8 cellular contexts compared by ENCODE assay signal in genomic region chr13:109256866-109257760, GRCh38.
DNase-seq lines count a peak whose midpoint lies in the region; ATAC-seq, FAIRE-seq and TF ChIP-seq lines count a peak whose summit lies in the region.

No MANE protein-coding gene starts in this region.

- no peak overlapping the region for H2AFZ ChIP-seq in mammary epithelial cell (ENCODE audit: low read depth, low read length)

- WGBS in HUES64 = 75% methylated on average over 2 of the region's 3 CpGs
- WGBS in mammary epithelial cell (ENCODE audit: low coverage, missing lambda C conversion rate) = 3% methylated on average over 3 of the region's 3 CpGs
- 11 to 12% methylated on average over 3 of the region's 3 CpGs for WGBS in thyroid gland, 2 donors

- FAIRE-seq in kidney (lab: Jason Lieb, UNC) = peak; percentile 37

- peak in 1 of 2 donors; percentile 43 for TF ChIP-seq POLR2A in thyroid gland (IDR thresholded peaks at IDR 0.05)

- in situ Hi-C loops in mammary epithelial cell (cut with MboI; ENCODE audit: low sequenced_read_pairs in 2 of 2) = loop anchor here (5.0 to 25.0 kb wide), 5 partner anchors 102 to 855 kb away; partner anchors contain the start of gene IRS2 (in 1 of the 2)

- no peaks in the 10 kb centered on the region for H3K36me3 Mint-ChIP-seq in activated T-cell treated with anti-CD3 and anti-CD28 coated beads, Interleukin-2, amount 50 U/mL, for 4 hours (ENCODE audit: insufficient read depth)

- CTCF ChIA-PET in mammary epithelial cell (lab: Charles Lee; ENCODE audit: low non-redundant PET) = no interaction called here

- DNase-seq in mammary epithelial cell (peak; percentile 100), kidney (no peak), thyroid gland (peak; percentile 39 to 56), NCI-H1694 (lab: John Stamatoyannopoulos, UW) (no peak), NCI-H446 treated with DMSO at 0.1 percent for 48 hours (lab: John Stamatoyannopoulos, UW) (no peak)
- no peak for DNase-seq in activated T-cell treated with anti-CD3 and anti-CD28 coated beads, Interleukin-2, amount 50 U/mL, for 4 hours

- BruUV-seq in mammary epithelial cell (replicated peaks; lab: Mats Ljungman, UMichigan) = TSS peak; percentile 96

- H3K4me1 ChIP-seq in HUES64 (ENCODE audit: insufficient read depth, low read length) (peaks cover 11% of the 10 kb centered on the region; the same call in 1 of the 2 replicates), mammary epithelial cell (ENCODE audit: insufficient read depth, low read length) (peaks cover 57% of the 10 kb centered on the region), kidney (ENCODE audit: control insufficient read depth in 1 of 2, insufficient read depth in 1 of 2, low read depth in 1 of 2, low read length in 2 of 2) (no peaks in the 10 kb centered on the region), thyroid gland (no peaks in the 10 kb centered on the region)

- peaks cover 2% of the 10 kb centered on the region for H3K27me3 Mint-ChIP-seq in activated T-cell treated with anti-CD3 and anti-CD28 coated beads, Interleukin-2, amount 50 U/mL, for 4 hours (ENCODE audit: low read depth)

- peak overlapping the region; percentile 38 for H3K4me2 ChIP-seq in mammary epithelial cell (ENCODE audit: insufficient read depth, low read depth, low read length)

- H3K79me2 ChIP-seq in mammary epithelial cell (ENCODE audit: insufficient read depth, low read length) = peaks cover 26% of the 10 kb centered on the region

- H3K4me3 ChIP-seq in HUES64 (ENCODE audit: low read length) (no peak overlapping the region), mammary epithelial cell (replicated peaks in 1 of 3; ENCODE audit: insufficient read depth in 1 of 3, low read depth in 2 of 3, low read length in 3 of 3) (no peak overlapping the region), kidney (ENCODE audit: low read length in 2 of 2) (no peak overlapping the region), thyroid gland (replicated peaks in 1 of 3) (no peak overlapping the region)

- no peak overlapping the region for H3K9ac ChIP-seq in HUES64 (ENCODE audit: low read depth, low read length)
- H3K9ac ChIP-seq in mammary epithelial cell (ENCODE audit: insufficient read depth, low read length) = peak overlapping the region; percentile 75
- no peak overlapping the region for H3K9ac ChIP-seq in kidney (ENCODE audit: low read length in 2 of 2)

- H3K27me3 ChIP-seq in HUES64 (ENCODE audit: insufficient read depth, low read length) (no peaks in the 10 kb centered on the region), mammary epithelial cell (ENCODE audit: insufficient read depth, low read length) (no peaks in the 10 kb centered on the region), thyroid gland (no peaks in the 10 kb centered on the region)

- dilution Hi-C loops in mammary epithelial cell (cut with HindIII; ENCODE audit: low sequenced_read_pairs) = loop anchor here (5.0 kb wide), 3 partner anchors 60 to 750 kb away; no protein-coding TSS in a partner anchor

- intact Hi-C loops in mammary epithelial cell (cut with micrococcal nuclease) (loop anchor here (1.0 to 5.0 kb wide), 8 partner anchors 8 to 525 kb away; no protein-coding TSS in a partner anchor), kidney (cut with DNase I) (no loop called here), thyroid gland (cut with DNase I) (no loop called here)

- no peaks in the 10 kb centered on the region for H4K20me1 ChIP-seq in mammary epithelial cell (ENCODE audit: insufficient read depth, low read length)

- peaks cover 4% of the 10 kb centered on the region; the same call in 1 of the 2 replicates for H3K9me3 ChIP-seq in HUES64 (ENCODE audit: insufficient read depth, low read depth, low read length)
- peaks cover 2% of the 10 kb centered on the region for H3K9me3 ChIP-seq in mammary epithelial cell (replicated peaks; ENCODE audit: insufficient read depth, low read length)
- peaks cover 0 to 2% of the 10 kb centered on the region in 2 donors for H3K9me3 ChIP-seq in kidney (ENCODE audit: control insufficient read depth in 1 of 2, low read length in 2 of 2)
- H3K9me3 ChIP-seq in thyroid gland = no peaks in the 10 kb centered on the region

- no peaks in the 10 kb centered on the region for H3K4me1 Mint-ChIP-seq in activated T-cell treated with anti-CD3 and anti-CD28 coated beads, Interleukin-2, amount 50 U/mL, for 4 hours (ENCODE audit: low read depth)

- TF ChIP-seq CTCF in mammary epithelial cell (conservative IDR thresholded peaks at IDR 0.05 in 1 of 2, IDR thresholded peaks at IDR 0.05 in 1 of 2; ENCODE audit: extremely low read depth in 1 of 2, insufficient read depth in 1 of 2, low read depth in 1 of 2, low read length in 2 of 2) = no peak
- no peak for TF ChIP-seq CTCF in kidney (IDR thresholded peaks at IDR 0.05; ENCODE audit: borderline replicate concordance, extremely low read depth, insufficient read depth)
- TF ChIP-seq CTCF in thyroid gland (IDR thresholded peaks at IDR 0.05) = no peak

- no peaks in the 10 kb centered on the region for H3K36me3 ChIP-seq in HUES64 (ENCODE audit: insufficient read depth, low read length)
- H3K36me3 ChIP-seq in mammary epithelial cell (ENCODE audit: insufficient read depth, low read length) = no peaks in the 10 kb centered on the region
- no peaks in the 10 kb centered on the region for H3K36me3 ChIP-seq in kidney (ENCODE audit: control insufficient read depth in 1 of 2, insufficient read depth in 2 of 2, low read length in 2 of 2)
- H3K36me3 ChIP-seq in thyroid gland = no peaks in the 10 kb centered on the region

- ATAC-seq in GM21367 (IDR thresholded peaks at IDR 0.05; ENCODE audit: unreplicated experiment) = no peak
- ATAC-seq in activated T-cell treated with anti-CD3 and anti-CD28 coated beads, Interleukin-2, amount 50 U/mL, for 4 hours = no peak

- no peak overlapping the region for H3K4me3 Mint-ChIP-seq in activated T-cell treated with anti-CD3 and anti-CD28 coated beads, Interleukin-2, amount 50 U/mL, for 4 hours

- H3K27ac ChIP-seq in HUES64 (ENCODE audit: low read depth, low read length) = 0 out of 2 replicates have a peak overlapping the region, but pooled peaks have one; percentile 28
- peak overlapping the region; percentile 99 for H3K27ac ChIP-seq in mammary epithelial cell (ENCODE audit: insufficient read depth, low read depth, low read length)
- H3K27ac ChIP-seq in kidney (ENCODE audit: low read depth in 2 of 2, low read length in 2 of 2) = no peak overlapping the region
- H3K27ac ChIP-seq in thyroid gland = peak overlapping the region; percentile 63 to 91 (median 80)

- H3K9me3 Mint-ChIP-seq in activated T-cell treated with anti-CD3 and anti-CD28 coated beads, Interleukin-2, amount 50 U/mL, for 4 hours = no peaks in the 10 kb centered on the region

Comparison
In these comparisons a context has a peak if more than half of its experiments do, and no peak if none do; other contexts are left out.
1. H3K27ac ChIP-seq: peak in HUES64 (single experiment), mammary epithelial cell (single experiment) and thyroid gland (3 of 3); none in kidney (0 of 2).
2. DNase-seq: peak in mammary epithelial cell (single experiment) and thyroid gland (2 of 2); none in kidney (single experiment), NCI-H1694 (single experiment), activated T-cell treated with anti-CD3 and anti-CD28 coated beads, Interleukin-2, amount 50 U/mL, for 4 hours (single experiment) and NCI-H446 treated with DMSO at 0.1 percent for 48 hours (single experiment).